ENCODE assay signal across 24 cellular contexts in the genomic region with DNA sequence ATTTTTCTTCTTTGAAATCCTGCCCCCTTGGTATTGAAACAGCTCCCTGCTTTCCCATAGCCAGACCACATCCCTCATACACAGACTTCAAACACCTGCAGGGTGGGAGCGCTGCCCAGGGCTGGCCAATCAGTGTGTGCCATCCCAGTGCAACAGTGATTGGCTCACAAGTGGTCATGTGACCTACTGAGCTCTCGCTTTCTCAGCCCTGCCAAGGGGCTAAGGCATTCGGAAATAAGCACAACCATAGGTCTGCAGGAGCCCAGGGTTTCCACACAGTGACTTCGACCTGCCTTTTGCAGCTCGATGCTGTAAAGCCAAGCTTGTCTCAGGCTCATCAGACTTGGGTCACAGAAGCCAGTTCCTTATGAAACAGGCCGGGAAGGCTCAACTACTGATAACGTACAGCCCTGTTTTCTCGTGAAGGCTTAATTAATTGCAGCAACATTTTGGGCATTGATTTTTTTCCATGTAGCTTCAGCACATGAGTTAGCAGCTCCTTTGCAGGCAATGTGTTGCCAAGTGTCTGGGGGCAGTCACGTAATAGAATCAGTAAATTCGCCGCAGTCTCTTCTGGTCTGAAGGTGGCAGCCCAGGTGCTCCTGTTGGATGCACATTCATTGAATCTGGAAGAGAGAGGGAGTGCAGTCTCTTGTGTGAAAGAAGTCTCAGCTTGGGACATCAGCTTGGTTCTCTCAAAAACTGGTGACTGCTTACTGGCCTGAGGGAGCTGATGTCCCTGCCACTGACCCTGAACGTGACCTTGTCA.
A peak's percentile ranks its signal among the peaks of the same experiment; 100 is the strongest.
DNase-seq lines count a peak whose midpoint lies in the region; ATAC-seq and TF ChIP-seq lines count a peak whose summit lies in the region.
"Had no signal": no experiment of that assay in that cellular context is flagged by ENCODE, and none has a peak within 500 bp of the region (broad histone marks: within the 10 kb centered on the region; RNA-seq: fewer than 3 reads in every experiment).

No MANE protein-coding gene starts in this region.

- H3K4me3 Mint-ChIP-seq in progenitor cell of endocrine pancreas (ENCODE audit: low read depth): no peak overlapping the region
- H3K4me3 Mint-ChIP-seq: activated CD8-positive, alpha-beta T cell treated with anti-CD3 and anti-CD28 coated beads for 36 hours; memory B cell; naive thymus-derived CD8-positive, alpha-beta T cell; stimulated activated memory B cell treated with anti-CD40 and anti-IgM and Interleukin-4, amounts not matched to agents 10 μg/mL and 1 μg/mL and 100 μg/mL, for 72 hours had no signal

- no peak overlapping the region for H3K4me3 ChIP-seq in MG63
- H3K4me3 ChIP-seq: BLaER1, cardiac muscle cell, thoracic aorta had no signal

- no peaks in the 10 kb centered on the region for H3K27me3 ChIP-seq in MG63
- H3K27me3 ChIP-seq: BLaER1 had no signal

- DNase-seq in Ammon's horn (ENCODE audit: low spot score): peak; percentile 47
- peak; percentile 17 for DNase-seq in MG63
- DNase-seq in left kidney (ENCODE audit: low read depth, low spot score): peak; percentile 57
- DNase-seq in progenitor cell of endocrine pancreas (ENCODE audit: low spot score, unreplicated experiment): no peak
- DNase-seq in islet precursor cell: no peak
- no peak for DNase-seq in DMS114 treated with DMSO at 0.1 percent for 48 hours (lab: John Stamatoyannopoulos, UW; ENCODE audit: unreplicated experiment)
- DNase-seq: activated CD4-positive, CD25-positive, alpha-beta regulatory T cell; activated CD8-positive, alpha-beta T cell treated with anti-CD3 and anti-CD28 coated beads for 36 hours; activated naive CD4-positive, alpha-beta T cell; foreskin fibroblast; GDM1; GOT3; naive thymus-derived CD8-positive, alpha-beta T cell; NCI-H1105; NCI-H2107; NCI-H526 treated with DMSO at 0.1 percent for 48 hours; T1000 had no signal

- H3K36me3 ChIP-seq in MG63: no peaks in the 10 kb centered on the region
- H3K36me3 ChIP-seq: BLaER1, cardiac muscle cell, thoracic aorta had no signal

- no peaks in the 10 kb centered on the region for H3K36me3 Mint-ChIP-seq in progenitor cell of endocrine pancreas (ENCODE audit: insufficient read depth)
- H3K36me3 Mint-ChIP-seq: memory B cell; naive thymus-derived CD8-positive, alpha-beta T cell; stimulated activated memory B cell treated with anti-CD40 and anti-IgM and Interleukin-4, amounts not matched to agents 10 μg/mL and 1 μg/mL and 100 μg/mL, for 72 hours had no signal

- H3K4me1 Mint-ChIP-seq in progenitor cell of endocrine pancreas (ENCODE audit: low read depth): no peaks in the 10 kb centered on the region
- H3K4me1 Mint-ChIP-seq: memory B cell; naive thymus-derived CD8-positive, alpha-beta T cell; stimulated activated memory B cell treated with anti-CD40 and anti-IgM and Interleukin-4, amounts not matched to agents 10 μg/mL and 1 μg/mL and 100 μg/mL, for 72 hours had no signal

- H3K9me3 ChIP-seq in MG63: no peaks in the 10 kb centered on the region
- H3K9me3 ChIP-seq: BLaER1, thoracic aorta had no signal

- H3K9me3 Mint-ChIP-seq in progenitor cell of endocrine pancreas (ENCODE audit: low read depth): no peaks in the 10 kb centered on the region
- H3K9me3 Mint-ChIP-seq: activated CD8-positive, alpha-beta T cell treated with anti-CD3 and anti-CD28 coated beads for 36 hours had no signal

- H3K27ac Mint-ChIP-seq in progenitor cell of endocrine pancreas: no peak overlapping the region
- H3K27ac Mint-ChIP-seq: activated CD8-positive, alpha-beta T cell treated with anti-CD3 and anti-CD28 coated beads for 36 hours; memory B cell; naive thymus-derived CD8-positive, alpha-beta T cell; stimulated activated memory B cell treated with anti-CD40 and anti-IgM and Interleukin-4, amounts not matched to agents 10 μg/mL and 1 μg/mL and 100 μg/mL, for 72 hours had no signal

- ATAC-seq in SK-N-SH treated with all-trans-retinoic acid at 6 μM for 48 hours: peak; percentile 45; the same call in 2 of the 3 replicates
- no peak for ATAC-seq in GM18511 (IDR thresholded peaks at IDR 0.05; ENCODE audit: unreplicated experiment)
- ATAC-seq: activated CD8-positive, alpha-beta T cell treated with anti-CD3 and anti-CD28 coated beads for 36 hours; naive thymus-derived CD8-positive, alpha-beta T cell; stimulated activated memory B cell treated with anti-CD40 and anti-IgM and Interleukin-4, amounts not matched to agents 10 μg/mL and 1 μg/mL and 100 μg/mL, for 72 hours had no signal

- peaks cover 38% of the 10 kb centered on the region for H3K27me3 Mint-ChIP-seq in progenitor cell of endocrine pancreas
- H3K27me3 Mint-ChIP-seq: activated CD8-positive, alpha-beta T cell treated with anti-CD3 and anti-CD28 coated beads for 36 hours; stimulated activated memory B cell treated with anti-CD40 and anti-IgM and Interleukin-4, amounts not matched to agents 10 μg/mL and 1 μg/mL and 100 μg/mL, for 72 hours had no signal

- TF ChIP-seq CTCF in progenitor cell of endocrine pancreas (IDR thresholded peaks at IDR 0.05; ENCODE audit: unreplicated experiment): no peak

TF ChIP-seq in SK-N-SH treated with all-trans-retinoic acid at 6 μM for 48 hours, 23 proteins besides CTCF, POLR2A, EP300 and RAD21:
- no peak for TF ChIP-seq BACH2 (CRISPR knock-in tag; IDR thresholded peaks at IDR 0.05; ENCODE audit: borderline replicate concordance)
- no peak for TF ChIP-seq OSR1 (CRISPR knock-in tag; IDR thresholded peaks at IDR 0.05)
- no peak for TF ChIP-seq ISL1 (CRISPR knock-in tag; IDR thresholded peaks at IDR 0.05)
- TF ChIP-seq ZC3H10 (CRISPR knock-in tag; IDR thresholded peaks at IDR 0.05): no peak
- no peak for TF ChIP-seq PPARA (CRISPR knock-in tag; IDR thresholded peaks at IDR 0.05; ENCODE audit: borderline replicate concordance)

Comparison
In these comparisons a context has a peak if more than half of its experiments do, and no peak if none do; other contexts are left out.
1. DNase-seq: peak in Ammon's horn (single experiment), MG63 (single experiment) and left kidney (single experiment); none in progenitor cell of endocrine pancreas (single experiment), islet precursor cell (single experiment) and DMS114 treated with DMSO at 0.1 percent for 48 hours (single experiment).